10 cellular contexts compared by ENCODE assay signal in the genomic region with DNA sequence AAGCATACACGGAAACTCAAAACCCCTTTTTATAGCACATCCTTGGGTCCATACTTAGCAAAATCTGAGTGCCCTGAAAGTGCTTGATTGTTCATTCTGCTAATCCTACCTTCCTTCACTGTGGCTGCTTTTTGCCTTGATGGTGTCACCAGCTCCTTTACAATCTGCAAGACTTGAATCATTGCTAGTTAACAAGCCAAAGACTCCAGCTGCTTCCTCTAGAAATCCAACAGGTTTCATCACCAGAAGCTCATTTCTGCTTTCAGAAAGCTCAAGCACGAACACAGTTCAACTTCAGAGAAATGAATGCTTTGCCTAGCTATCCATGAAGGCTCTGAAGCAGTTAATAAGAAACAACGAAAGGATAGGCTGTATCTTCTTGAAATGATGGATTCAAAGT. TPM values are rescaled to one million over a fixed set of nuclear protein-coding genes. Genes with fewer than 3 reads are reported as not detected.
DNase-seq lines count a peak whose midpoint lies in the region; ATAC-seq and TF ChIP-seq lines count a peak whose summit lies in the region.
"Had no signal": no experiment of that assay in that cellular context is flagged by ENCODE, and none has a peak within 500 bp of the region (broad histone marks: within the 10 kb centered on the region; RNA-seq: fewer than 3 reads in every experiment).

No MANE protein-coding gene starts in this region.

- DNase-seq in DMS 273 (lab: John Stamatoyannopoulos, UW; ENCODE audit: unreplicated experiment) (peak; percentile 46), DMS 273 treated with DMSO at 0.1 percent for 48 hours (lab: John Stamatoyannopoulos, UW) (no peak), uterus (no peak), dorsolateral prefrontal cortex (no peak), NCI-H1436 treated with DMSO at 0.1 percent for 48 hours (lab: John Stamatoyannopoulos, UW) (no peak)
- DNase-seq in stimulated activated naive B cell treated with anti-CD40 and anti-IgM and Interleukin-4, amounts not matched to agents 10 μg/mL and 1 μg/mL and 100 μg/mL, for 72 hours = no peak
- DNase-seq: endodermal cell had no signal

- H3K4me3 Mint-ChIP-seq in dendritic cell treated with granulocyte-macrophage colony-stimulating factor and Interleukin-4, amounts not matched to agents 40 ng/mL and 50 ng/mL, for 4 days = peak overlapping the region; percentile 43
- H3K4me3 Mint-ChIP-seq in stimulated activated naive B cell treated with anti-CD40 and anti-IgM and Interleukin-4, amounts not matched to agents 10 μg/mL and 1 μg/mL and 100 μg/mL, for 72 hours = peak overlapping the region; percentile 64 to 84
- H3K4me3 Mint-ChIP-seq: endodermal cell had no signal

- H3K36me3 Mint-ChIP-seq in dendritic cell treated with granulocyte-macrophage colony-stimulating factor and Interleukin-4, amounts not matched to agents 40 ng/mL and 50 ng/mL, for 4 days (ENCODE audit: low read depth) = no peaks in the 10 kb centered on the region
- H3K36me3 Mint-ChIP-seq in stimulated activated naive B cell treated with anti-CD40 and anti-IgM and Interleukin-4, amounts not matched to agents 10 μg/mL and 1 μg/mL and 100 μg/mL, for 72 hours = peaks cover 0 to 6% of the 10 kb centered on the region in 2 donors

- intact Hi-C loops in dendritic cell treated with granulocyte-macrophage colony-stimulating factor and Interleukin-4, amounts not matched to agents 40 ng/mL and 50 ng/mL, for 4 days (cut with micrococcal nuclease) = no loop called here
- intact Hi-C loops in uterus (cut with DNase I; ENCODE audit: low total_unique reads) (no loop called here), dorsolateral prefrontal cortex (cut with DNase I) (no loop called here)

- no peaks in the 10 kb centered on the region for H3K27me3 Mint-ChIP-seq in dendritic cell treated with granulocyte-macrophage colony-stimulating factor and Interleukin-4, amounts not matched to agents 40 ng/mL and 50 ng/mL, for 4 days
- no peaks in the 10 kb centered on the region for H3K27me3 Mint-ChIP-seq in stimulated activated naive B cell treated with anti-CD40 and anti-IgM and Interleukin-4, amounts not matched to agents 10 μg/mL and 1 μg/mL and 100 μg/mL, for 72 hours

- TF ChIP-seq CTCF in uterus (IDR thresholded peaks at IDR 0.05) (no peak), dorsolateral prefrontal cortex (IDR thresholded peaks at IDR 0.05 in 54 of 56, conservative IDR thresholded peaks at IDR 0.05 in 2 of 56; ENCODE audit: low read depth in 1 of 56, partially characterized antibody in 56 of 56) (no peak)

- H3K27me3 ChIP-seq in uterus = no peaks in the 10 kb centered on the region
- H3K27me3 ChIP-seq in dorsolateral prefrontal cortex = no peaks in the 10 kb centered on the region

- H3K4me3 ChIP-seq in uterus (no peak overlapping the region), dorsolateral prefrontal cortex (peak overlapping the region in 14 of 59 donors; percentile 2 to 45 (median 20))

- peaks cover 33% of the 10 kb centered on the region for H3K4me1 Mint-ChIP-seq in dendritic cell treated with granulocyte-macrophage colony-stimulating factor and Interleukin-4, amounts not matched to agents 40 ng/mL and 50 ng/mL, for 4 days (ENCODE audit: low read depth)
- H3K4me1 Mint-ChIP-seq in stimulated activated naive B cell treated with anti-CD40 and anti-IgM and Interleukin-4, amounts not matched to agents 10 μg/mL and 1 μg/mL and 100 μg/mL, for 72 hours = peaks cover 49 to 72% of the 10 kb centered on the region in 2 donors

- no peaks in the 10 kb centered on the region for H3K9me3 ChIP-seq in uterus

- H3K27ac ChIP-seq in uterus (no peak overlapping the region), dorsolateral prefrontal cortex (peak overlapping the region in 1 of 59 donors; percentile 21)
- H3K27ac ChIP-seq: 22Rv1 had no signal

- no peaks in the 10 kb centered on the region for H3K4me1 ChIP-seq in uterus

- peak overlapping the region; percentile 56 for H3K27ac Mint-ChIP-seq in dendritic cell treated with granulocyte-macrophage colony-stimulating factor and Interleukin-4, amounts not matched to agents 40 ng/mL and 50 ng/mL, for 4 days
- H3K27ac Mint-ChIP-seq in stimulated activated naive B cell treated with anti-CD40 and anti-IgM and Interleukin-4, amounts not matched to agents 10 μg/mL and 1 μg/mL and 100 μg/mL, for 72 hours = peak overlapping the region; percentile 91
- H3K27ac Mint-ChIP-seq: endodermal cell had no signal

- no peaks in the 10 kb centered on the region for H3K36me3 ChIP-seq in uterus

- peak; percentile 64 for ATAC-seq in HG03342 (IDR thresholded peaks at IDR 0.05; ENCODE audit: unreplicated experiment)
- ATAC-seq in stimulated activated naive B cell treated with anti-CD40 and anti-IgM and Interleukin-4, amounts not matched to agents 10 μg/mL and 1 μg/mL and 100 μg/mL, for 72 hours (replicated peaks) = peak; percentile 75 to 80

- no peaks in the 10 kb centered on the region for H3K9me3 Mint-ChIP-seq in dendritic cell treated with granulocyte-macrophage colony-stimulating factor and Interleukin-4, amounts not matched to agents 40 ng/mL and 50 ng/mL, for 4 days
- H3K9me3 Mint-ChIP-seq in stimulated activated naive B cell treated with anti-CD40 and anti-IgM and Interleukin-4, amounts not matched to agents 10 μg/mL and 1 μg/mL and 100 μg/mL, for 72 hours = peaks cover 0 to 2% of the 10 kb centered on the region in 2 donors

- no peak for TF ChIP-seq POLR2A in uterus (IDR thresholded peaks at IDR 0.05)

RNA-seq across cellular contexts. Expression of gene USP6NL, which starts 38.0 kb away (rescaled TPM):
- total RNA-seq in uterus (10 to 100 TPM in 3 of 4 donors, 1 to 10 TPM in 1; 3.8 to 21.9 (median 17.0) TPM), dorsolateral prefrontal cortex (10 to 100 TPM in 104 of 120 experiments, 1 to 10 TPM in 16; 7.9 to 16.3 (median 11.9) TPM)
